8 cellular contexts compared by ENCODE assay signal in the genomic region with DNA sequence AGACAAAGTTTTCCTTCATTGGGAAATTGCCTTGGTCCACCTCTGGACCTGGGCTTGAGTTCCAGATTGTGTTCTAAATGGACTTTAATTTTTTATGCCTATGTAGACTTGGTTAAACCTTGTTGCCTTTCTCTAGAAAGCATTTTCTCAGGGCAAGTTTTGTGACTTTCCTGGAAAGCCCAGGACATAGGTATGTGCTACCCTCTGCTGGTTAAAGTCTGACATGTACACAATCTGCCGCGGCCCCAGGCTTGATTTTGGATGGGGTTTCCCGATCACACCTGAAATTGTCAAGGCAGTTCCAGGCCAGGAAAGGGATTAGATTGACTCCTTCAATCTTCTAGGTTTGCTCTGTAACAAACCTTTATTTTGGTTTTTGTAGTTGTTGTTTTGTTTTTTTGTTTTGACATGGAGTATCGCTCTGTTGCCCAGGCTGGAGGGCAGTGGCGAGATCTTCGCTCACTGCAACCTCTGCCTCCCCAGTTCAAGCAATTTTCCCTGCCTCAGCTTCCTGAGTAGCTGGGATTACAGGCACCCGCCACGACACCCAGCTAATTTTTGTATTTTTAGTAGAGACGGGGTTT. TPM values are rescaled to one million over a fixed set of nuclear protein-coding genes. Genes with fewer than 3 reads are reported as not detected.
A peak's percentile ranks its signal among the peaks of the same experiment; 100 is the strongest.
DNase-seq lines count a peak whose midpoint lies in the region; ATAC-seq and TF ChIP-seq lines count a peak whose summit lies in the region.

No MANE protein-coding gene starts in this region.

- no peak overlapping the region for H3K4me3 ChIP-seq in AG09309 (ENCODE audit: control insufficient read depth, low read depth, low read length)
- no peak overlapping the region for H3K4me3 ChIP-seq in LNCaP clone FGC (ENCODE audit: low read depth, low read length)
- H3K4me3 ChIP-seq in tibial artery, result no peak overlapping the region

- no peak for DNase-seq in AG09309 (ENCODE audit: low read depth)
- DNase-seq in LNCaP clone FGC (ENCODE audit: low read depth), result peak; percentile 23
- DNase-seq in T1000 (lab: John Stamatoyannopoulos, UW), result peak; percentile 6
- peak; percentile 56 for DNase-seq in ecto neural progenitor cell (ENCODE audit: low spot score)
- peak; percentile 63 to 65 for DNase-seq in lung microvascular endothelial cell (ENCODE audit: low read depth in 2 of 2)
- DNase-seq in tibial artery, result no peak

- peaks cover 0 to 5% of the 10 kb centered on the region in 2 donors for H3K27me3 ChIP-seq in tibial artery

- intact Hi-C loops in tibial artery (cut with DNase I; ENCODE audit: low total_unique reads), result loop anchor here (5.0 kb wide), 2 partner anchors 34 to 89 kb away; a partner anchor contains a TSS

- no peaks in the 10 kb centered on the region for H3K9me3 ChIP-seq in tibial artery

- H3K27ac ChIP-seq in tibial artery, result no peak overlapping the region

- no peak for ATAC-seq in HG03039 (IDR thresholded peaks at IDR 0.05; ENCODE audit: unreplicated experiment)

- H3K4me1 ChIP-seq in tibial artery, result peaks cover 0 to 22% (median 16%) of the 10 kb centered on the region in 4 donors

- TF ChIP-seq CTCF in AG09309 (IDR thresholded peaks at IDR 0.05; ENCODE audit: control insufficient read depth, insufficient read depth, low read depth, low read length, missing control alignments), result peak; percentile 81
- peak; percentile 55 for TF ChIP-seq CTCF in GM12874 (IDR thresholded peaks at IDR 0.05; ENCODE audit: insufficient read depth, low read depth, low read length)
- peak; percentile 80 for TF ChIP-seq CTCF in LNCaP clone FGC (IDR thresholded peaks at IDR 0.05; ENCODE audit: control insufficient read depth, extremely low read depth, insufficient read depth)
- TF ChIP-seq CTCF in tibial artery (IDR thresholded peaks at IDR 0.05), result peak; percentile 47 to 61

- no peaks in the 10 kb centered on the region for H3K36me3 ChIP-seq in tibial artery

RNA-seq across cellular contexts. Expression of a gene that starts 14.1 kb away (rescaled TPM):
- not detected in 2 replicates for total RNA-seq in lung microvascular endothelial cell

RNA-seq across cellular contexts. Expression of a gene that starts 35.6 kb away (rescaled TPM):
- total RNA-seq in lung microvascular endothelial cell, result not detected in 2 replicates

RNA-seq across cellular contexts. Expression of a gene that starts 54.4 kb away (rescaled TPM):
- 12.3 and 50.6 TPM in 2 replicates for total RNA-seq in lung microvascular endothelial cell

Comparison
In these comparisons a context has a peak if more than half of its experiments do, and no peak if none do; other contexts are left out.
1. DNase-seq: peak in LNCaP clone FGC (single experiment), T1000 (single experiment), ecto neural progenitor cell (single experiment) and lung microvascular endothelial cell (2 of 2); none in AG09309 (single experiment) and tibial artery (0 of 2).
2. Peak in every context shown above with its lines, with median percentiles within 50 percentile points of each other: CTCF ChIP-seq.